In genomic region chr5:91383027-91383955, GRCh38 we compare ENCODE assay signal across 1 cellular context.
A peak's percentile ranks its signal among the peaks of the same experiment; 100 is the strongest.
TF ChIP-seq lines count a peak whose summit lies in the region.

A gene with protein sequence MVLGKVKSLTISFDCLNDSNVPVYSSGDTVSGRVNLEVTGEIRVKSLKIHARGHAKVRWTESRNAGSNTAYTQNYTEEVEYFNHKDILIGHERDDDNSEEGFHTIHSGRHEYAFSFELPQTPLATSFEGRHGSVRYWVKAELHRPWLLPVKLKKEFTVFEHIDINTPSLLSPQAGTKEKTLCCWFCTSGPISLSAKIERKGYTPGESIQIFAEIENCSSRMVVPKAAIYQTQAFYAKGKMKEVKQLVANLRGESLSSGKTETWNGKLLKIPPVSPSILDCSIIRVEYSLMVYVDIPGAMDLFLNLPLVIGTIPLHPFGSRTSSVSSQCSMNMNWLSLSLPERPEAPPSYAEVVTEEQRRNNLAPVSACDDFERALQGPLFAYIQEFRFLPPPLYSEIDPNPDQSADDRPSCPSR (minus strand): TSS chr5:91383317. CDS start chr5:91383092, 225 bp downstream.

TF ChIP-seq in HepG2, 621 proteins besides CTCF, POLR2A, EP300 and RAD21 (continued from another document and continues in another):
- TF ChIP-seq, protein P1, sequence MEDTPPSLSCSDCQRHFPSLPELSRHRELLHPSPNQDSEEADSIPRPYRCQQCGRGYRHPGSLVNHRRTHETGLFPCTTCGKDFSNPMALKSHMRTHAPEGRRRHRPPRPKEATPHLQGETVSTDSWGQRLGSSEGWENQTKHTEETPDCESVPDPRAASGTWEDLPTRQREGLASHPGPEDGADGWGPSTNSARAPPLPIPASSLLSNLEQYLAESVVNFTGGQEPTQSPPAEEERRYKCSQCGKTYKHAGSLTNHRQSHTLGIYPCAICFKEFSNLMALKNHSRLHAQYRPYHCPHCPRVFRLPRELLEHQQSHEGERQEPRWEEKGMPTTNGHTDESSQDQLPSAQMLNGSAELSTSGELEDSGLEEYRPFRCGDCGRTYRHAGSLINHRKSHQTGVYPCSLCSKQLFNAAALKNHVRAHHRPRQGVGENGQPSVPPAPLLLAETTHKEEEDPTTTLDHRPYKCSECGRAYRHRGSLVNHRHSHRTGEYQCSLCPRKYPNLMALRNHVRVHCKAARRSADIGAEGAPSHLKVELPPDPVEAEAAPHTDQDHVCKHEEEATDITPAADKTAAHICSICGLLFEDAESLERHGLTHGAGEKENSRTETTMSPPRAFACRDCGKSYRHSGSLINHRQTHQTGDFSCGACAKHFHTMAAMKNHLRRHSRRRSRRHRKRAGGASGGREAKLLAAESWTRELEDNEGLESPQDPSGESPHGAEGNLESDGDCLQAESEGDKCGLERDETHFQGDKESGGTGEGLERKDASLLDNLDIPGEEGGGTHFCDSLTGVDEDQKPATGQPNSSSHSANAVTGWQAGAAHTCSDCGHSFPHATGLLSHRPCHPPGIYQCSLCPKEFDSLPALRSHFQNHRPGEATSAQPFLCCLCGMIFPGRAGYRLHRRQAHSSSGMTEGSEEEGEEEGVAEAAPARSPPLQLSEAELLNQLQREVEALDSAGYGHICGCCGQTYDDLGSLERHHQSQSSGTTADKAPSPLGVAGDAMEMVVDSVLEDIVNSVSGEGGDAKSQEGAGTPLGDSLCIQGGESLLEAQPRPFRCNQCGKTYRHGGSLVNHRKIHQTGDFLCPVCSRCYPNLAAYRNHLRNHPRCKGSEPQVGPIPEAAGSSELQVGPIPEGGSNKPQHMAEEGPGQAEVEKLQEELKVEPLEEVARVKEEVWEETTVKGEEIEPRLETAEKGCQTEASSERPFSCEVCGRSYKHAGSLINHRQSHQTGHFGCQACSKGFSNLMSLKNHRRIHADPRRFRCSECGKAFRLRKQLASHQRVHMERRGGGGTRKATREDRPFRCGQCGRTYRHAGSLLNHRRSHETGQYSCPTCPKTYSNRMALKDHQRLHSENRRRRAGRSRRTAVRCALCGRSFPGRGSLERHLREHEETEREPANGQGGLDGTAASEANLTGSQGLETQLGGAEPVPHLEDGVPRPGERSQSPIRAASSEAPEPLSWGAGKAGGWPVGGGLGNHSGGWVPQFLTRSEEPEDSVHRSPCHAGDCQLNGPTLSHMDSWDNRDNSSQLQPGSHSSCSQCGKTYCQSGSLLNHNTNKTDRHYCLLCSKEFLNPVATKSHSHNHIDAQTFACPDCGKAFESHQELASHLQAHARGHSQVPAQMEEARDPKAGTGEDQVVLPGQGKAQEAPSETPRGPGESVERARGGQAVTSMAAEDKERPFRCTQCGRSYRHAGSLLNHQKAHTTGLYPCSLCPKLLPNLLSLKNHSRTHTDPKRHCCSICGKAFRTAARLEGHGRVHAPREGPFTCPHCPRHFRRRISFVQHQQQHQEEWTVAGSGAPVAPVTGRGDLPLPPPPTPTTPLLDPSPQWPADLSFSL (CRISPR knock-in tag; IDR thresholded peaks at IDR 0.05), result no peak
- TF ChIP-seq IRX3 (CRISPR knock-in tag; IDR thresholded peaks at IDR 0.05; ENCODE audit: borderline replicate concordance, low read depth), result no peak
- TF ChIP-seq STAT6 (CRISPR knock-in tag; IDR thresholded peaks at IDR 0.05; ENCODE audit: borderline replicate concordance), result 0 out of 2 replicates have a peak, but pooled peaks have one; percentile 16
- TF ChIP-seq GMEB1 (CRISPR knock-in tag; IDR thresholded peaks at IDR 0.05; ENCODE audit: borderline replicate concordance), result peak; percentile 51
- TF ChIP-seq, protein P2, sequence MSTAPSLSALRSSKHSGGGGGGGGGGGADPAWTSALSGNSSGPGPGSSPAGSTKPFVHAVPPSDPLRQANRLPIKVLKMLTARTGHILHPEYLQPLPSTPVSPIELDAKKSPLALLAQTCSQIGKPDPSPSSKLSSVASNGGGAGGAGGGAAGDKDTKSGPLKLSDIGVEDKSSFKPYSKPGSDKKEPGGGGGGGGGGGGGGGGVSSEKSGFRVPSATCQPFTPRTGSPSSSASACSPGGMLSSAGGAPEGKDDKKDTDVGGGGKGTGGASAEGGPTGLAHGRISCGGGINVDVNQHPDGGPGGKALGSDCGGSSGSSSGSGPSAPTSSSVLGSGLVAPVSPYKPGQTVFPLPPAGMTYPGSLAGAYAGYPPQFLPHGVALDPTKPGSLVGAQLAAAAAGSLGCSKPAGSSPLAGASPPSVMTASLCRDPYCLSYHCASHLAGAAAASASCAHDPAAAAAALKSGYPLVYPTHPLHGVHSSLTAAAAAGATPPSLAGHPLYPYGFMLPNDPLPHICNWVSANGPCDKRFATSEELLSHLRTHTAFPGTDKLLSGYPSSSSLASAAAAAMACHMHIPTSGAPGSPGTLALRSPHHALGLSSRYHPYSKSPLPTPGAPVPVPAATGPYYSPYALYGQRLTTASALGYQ (CRISPR knock-in tag; IDR thresholded peaks at IDR 0.05), result no peak
- no peak for TF ChIP-seq PHB2 (IDR thresholded peaks at IDR 0.05; ENCODE audit: partially characterized antibody)
- TF ChIP-seq ZNF318 (CRISPR knock-in tag; IDR thresholded peaks at IDR 0.05), result no peak
- no peak for TF ChIP-seq SSRP1 (CRISPR knock-in tag; IDR thresholded peaks at IDR 0.05)
- no peak for TF ChIP-seq ZNF260 (CRISPR knock-in tag; IDR thresholded peaks at IDR 0.05; ENCODE audit: borderline replicate concordance, low read depth)
- no peak for TF ChIP-seq FOXK1 (CRISPR knock-in tag; IDR thresholded peaks at IDR 0.05; ENCODE audit: borderline replicate concordance, low read depth)
- TF ChIP-seq RARG (CRISPR knock-in tag; IDR thresholded peaks at IDR 0.05; ENCODE audit: low read depth), result no peak
- TF ChIP-seq MNT (IDR thresholded peaks at IDR 0.05), result no peak
- TF ChIP-seq, protein P3, sequence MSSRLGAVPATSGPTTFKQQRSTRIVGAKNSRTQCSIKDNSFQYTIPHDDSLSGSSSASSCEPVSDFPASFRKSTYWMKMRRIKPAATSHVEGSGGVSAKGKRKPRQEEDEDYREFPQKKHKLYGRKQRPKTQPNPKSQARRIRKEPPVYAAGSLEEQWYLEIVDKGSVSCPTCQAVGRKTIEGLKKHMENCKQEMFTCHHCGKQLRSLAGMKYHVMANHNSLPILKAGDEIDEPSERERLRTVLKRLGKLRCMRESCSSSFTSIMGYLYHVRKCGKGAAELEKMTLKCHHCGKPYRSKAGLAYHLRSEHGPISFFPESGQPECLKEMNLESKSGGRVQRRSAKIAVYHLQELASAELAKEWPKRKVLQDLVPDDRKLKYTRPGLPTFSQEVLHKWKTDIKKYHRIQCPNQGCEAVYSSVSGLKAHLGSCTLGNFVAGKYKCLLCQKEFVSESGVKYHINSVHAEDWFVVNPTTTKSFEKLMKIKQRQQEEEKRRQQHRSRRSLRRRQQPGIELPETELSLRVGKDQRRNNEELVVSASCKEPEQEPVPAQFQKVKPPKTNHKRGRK (CRISPR knock-in tag; IDR thresholded peaks at IDR 0.05), result no peak
- no peak for TF ChIP-seq ZNF432 (CRISPR knock-in tag; IDR thresholded peaks at IDR 0.05; ENCODE audit: borderline replicate concordance)
- no peak; the same call in 1 of the 2 replicates for TF ChIP-seq ZSCAN5A (CRISPR knock-in tag; IDR thresholded peaks at IDR 0.05; ENCODE audit: borderline replicate concordance)
- TF ChIP-seq TOE1 (CRISPR knock-in tag; IDR thresholded peaks at IDR 0.05), result no peak
- no peak; the same call in 1 of the 2 replicates for TF ChIP-seq ZNF691 (CRISPR knock-in tag; IDR thresholded peaks at IDR 0.05; ENCODE audit: borderline replicate concordance, low read depth)
